In the genomic region with DNA sequence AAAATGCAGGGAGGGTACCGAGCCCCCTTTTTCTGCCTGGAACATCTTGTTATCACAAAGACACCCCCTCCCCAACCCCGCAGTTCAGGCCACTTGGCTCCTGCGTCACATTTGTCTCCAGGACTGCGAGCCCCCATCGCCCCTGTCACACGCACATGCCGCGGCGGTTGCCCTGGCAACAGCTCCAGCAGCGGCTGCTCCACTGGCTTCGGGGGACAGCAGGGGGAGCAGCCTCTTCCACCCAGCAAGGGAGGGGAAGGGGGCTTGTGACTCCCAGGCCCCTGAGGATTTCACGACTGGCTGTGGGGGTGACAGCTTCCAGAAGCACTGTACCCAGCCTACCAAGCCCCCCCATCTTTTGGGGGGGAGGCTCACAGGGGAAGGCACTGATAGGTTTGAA, we compare ENCODE assay signal across 1 cellular context.
TF ChIP-seq lines count a peak whose summit lies in the region.

No MANE protein-coding gene starts in this region.

TF ChIP-seq in K562, 482 proteins besides CTCF, POLR2A, EP300 and RAD21 (continued from another document):
- TF ChIP-seq, protein P1, sequence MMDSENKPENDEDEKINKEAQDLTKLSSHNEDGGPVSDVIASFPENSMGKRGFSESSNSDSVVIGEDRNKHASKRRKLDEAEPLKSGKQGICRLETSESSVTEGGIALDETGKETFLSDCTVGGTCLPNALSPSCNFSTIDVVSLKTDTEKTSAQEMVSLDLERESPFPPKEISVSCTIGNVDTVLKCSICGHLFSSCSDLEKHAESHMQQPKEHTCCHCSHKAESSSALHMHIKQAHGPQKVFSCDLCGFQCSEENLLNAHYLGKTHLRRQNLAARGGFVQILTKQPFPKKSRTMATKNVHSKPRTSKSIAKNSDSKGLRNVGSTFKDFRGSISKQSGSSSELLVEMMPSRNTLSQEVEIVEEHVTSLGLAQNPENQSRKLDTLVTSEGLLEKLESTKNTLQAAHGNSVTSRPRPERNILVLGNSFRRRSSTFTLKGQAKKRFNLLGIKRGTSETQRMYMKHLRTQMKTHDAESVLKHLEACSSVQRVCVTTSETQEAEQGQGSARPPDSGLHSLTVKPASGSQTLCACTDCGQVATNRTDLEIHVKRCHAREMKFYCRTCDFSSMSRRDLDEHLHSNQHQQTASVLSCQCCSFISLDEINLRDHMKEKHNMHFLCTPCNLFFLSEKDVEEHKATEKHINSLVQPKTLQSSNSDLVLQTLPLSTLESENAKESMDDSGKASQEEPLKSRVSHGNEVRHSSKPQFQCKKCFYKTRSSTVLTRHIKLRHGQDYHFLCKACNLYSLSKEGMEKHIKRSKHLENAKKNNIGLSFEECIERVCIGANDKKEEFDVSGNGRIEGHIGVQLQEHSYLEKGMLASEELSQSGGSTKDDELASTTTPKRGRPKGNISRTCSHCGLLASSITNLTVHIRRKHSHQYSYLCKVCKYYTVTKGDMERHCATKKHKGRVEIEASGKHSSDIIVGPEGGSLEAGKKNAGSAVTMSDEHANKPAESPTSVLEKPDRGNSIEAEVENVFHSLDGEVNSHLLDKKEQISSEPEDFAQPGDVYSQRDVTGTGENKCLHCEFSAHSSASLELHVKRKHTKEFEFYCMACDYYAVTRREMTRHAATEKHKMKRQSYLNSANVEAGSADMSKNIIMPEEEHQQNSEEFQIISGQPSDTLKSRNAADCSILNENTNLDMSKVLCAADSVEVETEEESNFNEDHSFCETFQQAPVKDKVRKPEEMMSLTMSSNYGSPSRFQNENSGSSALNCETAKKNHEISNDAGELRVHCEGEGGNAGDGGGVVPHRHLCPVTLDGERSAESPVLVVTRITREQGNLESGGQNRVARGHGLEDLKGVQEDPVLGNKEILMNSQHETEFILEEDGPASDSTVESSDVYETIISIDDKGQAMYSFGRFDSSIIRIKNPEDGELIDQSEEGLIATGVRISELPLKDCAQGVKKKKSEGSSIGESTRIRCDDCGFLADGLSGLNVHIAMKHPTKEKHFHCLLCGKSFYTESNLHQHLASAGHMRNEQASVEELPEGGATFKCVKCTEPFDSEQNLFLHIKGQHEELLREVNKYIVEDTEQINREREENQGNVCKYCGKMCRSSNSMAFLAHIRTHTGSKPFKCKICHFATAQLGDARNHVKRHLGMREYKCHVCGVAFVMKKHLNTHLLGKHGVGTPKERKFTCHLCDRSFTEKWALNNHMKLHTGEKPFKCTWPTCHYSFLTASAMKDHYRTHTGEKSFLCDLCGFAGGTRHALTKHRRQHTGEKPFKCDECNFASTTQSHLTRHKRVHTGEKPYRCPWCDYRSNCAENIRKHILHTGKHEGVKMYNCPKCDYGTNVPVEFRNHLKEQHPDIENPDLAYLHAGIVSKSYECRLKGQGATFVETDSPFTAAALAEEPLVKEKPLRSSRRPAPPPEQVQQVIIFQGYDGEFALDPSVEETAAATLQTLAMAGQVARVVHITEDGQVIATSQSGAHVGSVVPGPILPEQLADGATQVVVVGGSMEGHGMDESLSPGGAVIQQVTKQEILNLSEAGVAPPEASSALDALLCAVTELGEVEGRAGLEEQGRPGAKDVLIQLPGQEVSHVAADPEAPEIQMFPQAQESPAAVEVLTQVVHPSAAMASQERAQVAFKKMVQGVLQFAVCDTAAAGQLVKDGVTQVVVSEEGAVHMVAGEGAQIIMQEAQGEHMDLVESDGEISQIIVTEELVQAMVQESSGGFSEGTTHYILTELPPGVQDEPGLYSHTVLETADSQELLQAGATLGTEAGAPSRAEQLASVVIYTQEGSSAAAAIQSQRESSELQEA (IDR thresholded peaks at IDR 0.05; ENCODE audit: low read depth), result no peak
- TF ChIP-seq RFX1 (IDR thresholded peaks at IDR 0.05) (peak; percentile 89), GABPA (tag; conservative IDR thresholded peaks at IDR 0.05; ENCODE audit: low read depth) (no peak), TBP (optimal IDR thresholded peaks at IDR 0.05; ENCODE audit: low read depth, low read length) (no peak), IRF2 (CRISPR knock-in tag; IDR thresholded peaks at IDR 0.05) (no peak)
TF ChIP-seq in K562: peak in this region for 3.
